Comparison of ENCODE assay signal across 8 cellular contexts in the genomic region with DNA sequence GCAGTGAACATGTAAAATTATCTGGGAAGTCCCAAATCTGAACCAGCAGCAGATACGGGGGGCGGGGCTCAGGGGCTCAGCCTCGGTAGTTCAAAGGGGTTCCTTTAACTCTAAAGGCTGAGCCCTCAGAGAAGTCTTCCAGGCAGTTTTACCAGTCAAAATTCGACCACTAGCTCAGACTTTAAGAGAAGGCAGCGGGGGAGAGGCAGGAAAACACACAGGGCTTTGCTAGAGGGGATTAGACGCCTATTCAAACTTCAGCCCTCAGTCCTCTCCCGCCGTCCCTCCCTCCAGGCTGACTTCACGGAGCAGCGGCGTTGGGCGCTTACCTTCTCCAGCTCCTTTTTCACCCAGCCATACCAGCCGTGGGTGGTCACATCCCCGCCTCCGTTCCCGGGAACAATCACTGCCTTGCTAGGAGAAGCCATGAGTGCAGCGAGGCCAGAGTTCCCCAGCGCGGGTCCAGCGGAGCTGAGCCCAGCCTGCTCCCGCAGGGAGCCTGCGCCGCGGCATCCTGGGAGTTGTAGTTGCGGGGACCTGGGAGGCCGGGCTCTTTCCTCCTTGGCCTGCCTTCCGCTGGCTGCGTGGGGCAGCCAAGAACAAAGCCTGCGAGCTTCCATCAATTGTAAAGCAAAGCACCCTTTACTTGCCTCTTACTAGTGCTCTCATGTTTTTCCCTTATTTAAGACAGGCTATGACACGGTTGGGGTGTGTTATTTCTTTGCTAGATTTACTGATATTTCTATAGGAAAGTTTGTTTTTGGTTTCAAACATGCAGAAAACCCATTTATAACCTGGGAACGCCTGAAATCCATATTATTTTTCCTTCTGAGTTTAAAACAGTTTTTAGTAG. TPM values are rescaled to one million over a fixed set of nuclear protein-coding genes. Genes with fewer than 3 reads are reported as not detected.
A peak's percentile ranks its signal among the peaks of the same experiment; 100 is the strongest.
DNase-seq lines count a peak whose midpoint lies in the region; ATAC-seq, FAIRE-seq and TF ChIP-seq lines count a peak whose summit lies in the region.

RBBP9 (minus strand) TSS at position 486 of the 853 bp plus-strand sequence; CDS start at position 428, 58 bp downstream.

- TF ChIP-seq CTCF in D721Med (IDR thresholded peaks at IDR 0.05; ENCODE audit: insufficient read depth, missing control alignments) (no peak), OCI-LY7 (conservative IDR thresholded peaks at IDR 0.05; ENCODE audit: low read length) (no peak), epithelial cell of proximal tubule (conservative IDR thresholded peaks at IDR 0.05; ENCODE audit: low read depth, low read length) (no peak)

- no peaks in the 10 kb centered on the region for H3K9me3 ChIP-seq in OCI-LY7 (ENCODE audit: low read length)

- peak; percentile 19 for DNase-seq in D721Med (ENCODE audit: insufficient read length, low spot score)
- peak in 66 of 76 experiments; percentile 1 to 80 (median 54) for DNase-seq in HUDEP-2 (lab: John Stamatoyannopoulos, UW; ENCODE audit: unreplicated experiment in 76 of 76)
- peak; percentile 84 for DNase-seq in OCI-LY7 (ENCODE audit: low spot score)
- DNase-seq in activated T-cell treated with anti-CD3 and anti-CD28 coated beads for 24 hours (ENCODE audit: low read depth), result peak; percentile 73
- DNase-seq in epithelial cell of proximal tubule (ENCODE audit: low read depth), result peak; percentile 20
- DNase-seq in mucosa of gallbladder (ENCODE audit: low spot score), result peak; percentile 85
- DNase-seq in stimulated activated CD8-positive, alpha-beta memory T cell treated with anti-CD3 and anti-CD28 coated beads, Interleukin-4, amount 100 ng/mL, for 24 hours (ENCODE audit: low read depth), result peak; percentile 68

- H3K9me2 ChIP-seq in OCI-LY7 (ENCODE audit: insufficient read depth, low read length), result no peaks in the 10 kb centered on the region

- BruUV-seq in OCI-LY7 (replicated peaks; lab: Mats Ljungman, UMichigan), result no TSS peak

- H2AFZ ChIP-seq in OCI-LY7 (ENCODE audit: low read length), result peak within 1 kb of the TSS; percentile 96

- intact Hi-C loops in OCI-LY7 (cut with micrococcal nuclease; ENCODE audit: unreplicated experiment), result loop anchor here (1.0 kb wide), 1 partner anchor 30 kb away; the partner anchor contains the start of genes DZANK1 and POLR3F

- FAIRE-seq in D721Med (lab: Jason Lieb, UNC), result no peak

- peak within 1 kb of the TSS; percentile 25 for H3K27ac ChIP-seq in OCI-LY7 (ENCODE audit: low read depth, low read length, poor library complexity, severe bottlenecking)

- peaks cover 14% of the 10 kb centered on the region for H3K4me1 ChIP-seq in OCI-LY7 (ENCODE audit: insufficient read depth, low read length, poor library complexity, severe bottlenecking)

- CTCF ChIA-PET in OCI-LY7 (lab: Charles Lee; ENCODE audit: unreplicated experiment), result interaction anchor here (1.0 kb wide), 2 partner anchors 10 to 11 kb away, joined by 3 read pairs; partner anchors contain the start of gene SEC23B

- H3K79me2 ChIP-seq in OCI-LY7 (ENCODE audit: insufficient read depth, low read depth, low read length), result peaks cover 7% of the 10 kb centered on the region; the same call in 1 of the 2 replicates

- H3K36me3 ChIP-seq in OCI-LY7 (ENCODE audit: insufficient read depth, low read length), result peaks cover 19% of the 10 kb centered on the region

- POLR2A ChIA-PET in OCI-LY7 (lab: Charles Lee), result interaction anchor here (0.6 to 5.0 kb wide), 14 partner anchors 9 to 297 kb away, joined by 3 to 101 read pairs (median 6); partner anchors contain the start of genes DZANK1, POLR3F and SEC23B

- H3K4me3 ChIP-seq in OCI-LY7 (ENCODE audit: low read depth, low read length, poor library complexity, severe bottlenecking), result peak within 1 kb of the TSS; percentile 95
- H3K4me3 ChIP-seq in epithelial cell of proximal tubule (ENCODE audit: low read depth, low read length), result peak within 1 kb of the TSS; percentile 86

- H3K4me2 ChIP-seq in OCI-LY7 (ENCODE audit: low read length), result peak within 1 kb of the TSS; percentile 100

- ATAC-seq in GM21390 (IDR thresholded peaks at IDR 0.05; ENCODE audit: unreplicated experiment), result peak; percentile 99

- H4K20me1 ChIP-seq in OCI-LY7 (ENCODE audit: insufficient read depth, low read length), result no peaks in the 10 kb centered on the region

RNA-seq across cellular contexts. Expression of gene RBBP9, which starts in this region (rescaled TPM):
- 8.1 and 8.7 TPM in 2 replicates for total RNA-seq in OCI-LY7 (2014; rRNA removed; shearing (Covaris generic))
- total RNA-seq in OCI-LY7 (2022), result 11.7 and 13.6 TPM in 2 replicates
- total RNA-seq in epithelial cell of proximal tubule, result 9.3 and 21.1 TPM in 2 replicates
- 20.2 TPM for total RNA-seq in mucosa of gallbladder

Comparison
In these comparisons a context has a peak if more than half of its experiments do, and no peak if none do; other contexts are left out.
1. Peak in every context shown above with its lines: DNase-seq, ATAC-seq, H3K4me3 ChIP-seq and H3K27ac ChIP-seq.
2. DNase-seq: peak in every context shown above with its lines; median percentile 85 in mucosa of gallbladder; 84 in OCI-LY7; 73 in activated T-cell treated with anti-CD3 and anti-CD28 coated beads for 24 hours; 68 in stimulated activated CD8-positive, alpha-beta memory T cell treated with anti-CD3 and anti-CD28 coated beads, Interleukin-4, amount 100 ng/mL, for 24 hours; 54 in HUDEP-2; 20 in epithelial cell of proximal tubule; 19 in D721Med.